10 cellular contexts compared by ENCODE assay signal in genomic region chr2:62201307-62201706, GRCh38. TPM values are rescaled to one million over a fixed set of nuclear protein-coding genes. Genes with fewer than 3 reads are reported as not detected.
DNase-seq lines count a peak whose midpoint lies in the region; ATAC-seq and TF ChIP-seq lines count a peak whose summit lies in the region.
"Had no signal": no experiment of that assay in that cellular context is flagged by ENCODE, and none has a peak within 500 bp of the region (broad histone marks: within the 10 kb centered on the region; RNA-seq: fewer than 3 reads in every experiment).

No MANE protein-coding gene starts in this region.

- no peaks in the 10 kb centered on the region for H3K27me3 Mint-ChIP-seq in CD4-positive, alpha-beta T cell
- H3K27me3 Mint-ChIP-seq: IgD-negative memory B cell had no signal

- no peaks in the 10 kb centered on the region for H3K9me3 Mint-ChIP-seq in CD4-positive, alpha-beta T cell
- H3K9me3 Mint-ChIP-seq: IgD-negative memory B cell had no signal

- no peaks in the 10 kb centered on the region for H3K27me3 ChIP-seq in CD4-positive, alpha-beta T cell (ENCODE audit: control insufficient read depth, insufficient read depth, low read length)

- intact Hi-C loops in CD4-positive, alpha-beta T cell (cut with DNase I, micrococcal nuclease) = no loop called here

- H3K4me3 ChIP-seq in GM12865 (ENCODE audit: low read depth, low read length) = peak overlapping the region; percentile 99
- no peak overlapping the region for H3K4me3 ChIP-seq in fibroblast of pulmonary artery (replicated peaks; ENCODE audit: low read depth, low read length)

- DNase-seq in CD4-positive, alpha-beta T cell = no peak
- DNase-seq in GM12865 (ENCODE audit: low read depth) (no peak), NCI-H82 treated with DMSO at 0.1 percent for 48 hours (lab: John Stamatoyannopoulos, UW; ENCODE audit: unreplicated experiment) (peak; percentile 26), fibroblast of pulmonary artery (ENCODE audit: low read depth) (peak; percentile 34), activated gamma-delta T cell treated with Interleukin-2 at 50 U/mL for 16 hours (no peak), midbrain (lab: John Stamatoyannopoulos, UW) (no peak), glomerular visceral epithelial cell (ENCODE audit: extremely low spot score) (no peak)
- DNase-seq: activated CD4-positive, CD25-positive, alpha-beta regulatory T cell treated with anti-CD3 and anti-CD28 coated beads, Interleukin-2, amount 50 U/mL, for 72 hours had no signal

- H3K4me1 Mint-ChIP-seq in CD4-positive, alpha-beta T cell (ENCODE audit: low read depth) = peaks cover 81% of the 10 kb centered on the region

- no peak for TF ChIP-seq CTCF in CD4-positive, alpha-beta T cell (IDR thresholded peaks at IDR 0.05)
- TF ChIP-seq CTCF in GM12865 (IDR thresholded peaks at IDR 0.05; ENCODE audit: insufficient read depth, low read depth, low read length, missing control alignments) = no peak
- no peak for TF ChIP-seq CTCF in fibroblast of pulmonary artery (IDR thresholded peaks at IDR 0.05; ENCODE audit: low read length, missing control alignments)

- H3K27ac Mint-ChIP-seq in CD4-positive, alpha-beta T cell = peak overlapping the region; percentile 76

- no peak for ATAC-seq in CD4-positive, alpha-beta T cell (ENCODE audit: poor library complexity)
- ATAC-seq in activated CD4-positive, CD25-positive, alpha-beta regulatory T cell treated with anti-CD3 and anti-CD28 coated beads, Interleukin-2, amount 50 U/mL, for 24 hours = no peak

- no peaks in the 10 kb centered on the region for H3K9me3 ChIP-seq in CD4-positive, alpha-beta T cell (ENCODE audit: control insufficient read depth, low read length)

- CTCF ChIA-PET in CD4-positive, alpha-beta T cell (lab: Charles Lee) = interaction anchor here (1.0 kb wide), 1 partner anchor 8 kb away, joined by 3 read pairs; no protein-coding TSS in a partner anchor

- no peak overlapping the region for H3K4me3 Mint-ChIP-seq in CD4-positive, alpha-beta T cell

- POLR2A ChIA-PET in CD4-positive, alpha-beta T cell (lab: Charles Lee) = interaction anchor here (1.0 kb wide), 1 partner anchor 11 kb away, joined by 3 read pairs; no protein-coding TSS in a partner anchor

- no peak overlapping the region for H3K27ac ChIP-seq in CD4-positive, alpha-beta T cell (ENCODE audit: low read depth, low read length)

- peaks cover 6% of the 10 kb centered on the region for H3K36me3 Mint-ChIP-seq in CD4-positive, alpha-beta T cell (ENCODE audit: low read depth)
- H3K36me3 Mint-ChIP-seq: IgD-negative memory B cell had no signal

RNA-seq across cellular contexts. Expression of gene B3GNT2, which starts 5.4 kb away (rescaled TPM):
- total RNA-seq in CD4-positive, alpha-beta T cell = 10 to 100 TPM; 47.7 TPM

Comparison
In these comparisons a context has a peak if more than half of its experiments do, and no peak if none do; other contexts are left out.
1. DNase-seq: peak in NCI-H82 treated with DMSO at 0.1 percent for 48 hours (single experiment) and fibroblast of pulmonary artery (single experiment); none in CD4-positive, alpha-beta T cell (0 of 10), GM12865 (single experiment), activated gamma-delta T cell treated with Interleukin-2 at 50 U/mL for 16 hours (single experiment), midbrain (single experiment) and glomerular visceral epithelial cell (single experiment).